In genomic region chr15:43086551-43086950, GRCh38 we compare ENCODE assay signal across 16 cellular contexts. TPM values are rescaled to one million over a fixed set of nuclear protein-coding genes. Genes with fewer than 3 reads are reported as not detected.
DNase-seq lines count a peak whose midpoint lies in the region; ATAC-seq and TF ChIP-seq lines count a peak whose summit lies in the region.
"Had no signal": no experiment of that assay in that cellular context is flagged by ENCODE, and none has a peak within 500 bp of the region (broad histone marks: within the 10 kb centered on the region; RNA-seq: fewer than 3 reads in every experiment).

No MANE protein-coding gene starts in this region.

- no peak overlapping the region for H2BK15ac ChIP-seq in IMR-90 (ENCODE audit: low read depth, low read length)

- H3K23ac ChIP-seq in IMR-90 (ENCODE audit: low read depth, low read length), result peak overlapping the region; percentile 70; the same call in 1 of the 2 replicates

- H4K91ac ChIP-seq in IMR-90 (ENCODE audit: insufficient read depth, low read depth, low read length), result peak overlapping the region; percentile 30; the same call in 1 of the 2 replicates

- TF ChIP-seq CTCF in IMR-90 (conservative IDR thresholded peaks at IDR 0.05; ENCODE audit: low read depth, low read length), result no peak
- no peak for TF ChIP-seq CTCF in osteoblast (IDR thresholded peaks at IDR 0.05; ENCODE audit: extremely low read depth, low read depth, low read length)
- TF ChIP-seq CTCF in spleen (IDR thresholded peaks at IDR 0.05 in 8 of 11, conservative IDR thresholded peaks at IDR 0.05 in 3 of 11), result no peak

- peak overlapping the region; percentile 52; the same call in 1 of the 2 replicates for H4K5ac ChIP-seq in IMR-90 (ENCODE audit: low read depth, low read length)

- no peaks in the 10 kb centered on the region for H3K9me3 Mint-ChIP-seq in central memory CD8-positive, alpha-beta T cell
- H3K9me3 Mint-ChIP-seq: activated B cell treated with CpG ODN at 0.5 μM for 24 hours; naive thymus-derived CD8-positive, alpha-beta T cell had no signal

- intact Hi-C loops in IMR-90 (cut with micrococcal nuclease), result no loop called here
- intact Hi-C loops in spleen (cut with DNase I; ENCODE audit: low total_unique reads), result no loop called here

- POLR2A ChIA-PET in IMR-90 (lab: Charles Lee; ENCODE audit: unreplicated experiment), result interaction anchor here (0.6 kb wide), 2 partner anchors 20 to 505 kb away, joined by 3 to 5 read pairs; partner anchors contain the start of gene UBR1

- peaks cover 35% of the 10 kb centered on the region for H3K79me2 ChIP-seq in osteoblast (ENCODE audit: insufficient read depth, low read length)

- peak overlapping the region; percentile 86 for H3K14ac ChIP-seq in IMR-90 (replicated peaks; ENCODE audit: low read depth, low read length)

- H3K18ac ChIP-seq in IMR-90 (ENCODE audit: low read depth, low read length), result peak overlapping the region; percentile 48

- H2BK5ac ChIP-seq in IMR-90 (ENCODE audit: low read depth, low read length, poor library complexity, severe bottlenecking), result peak overlapping the region; percentile 88

- peak overlapping the region; percentile 90 for H3K4ac ChIP-seq in IMR-90 (ENCODE audit: low read depth, low read length)

- in situ Hi-C loops in IMR-90 (cut with MboI; ENCODE audit: low sequenced_read_pairs), result no loop called here

- H3K79me1 ChIP-seq in IMR-90 (ENCODE audit: low read depth in 1 of 2, low read length in 2 of 2), result peaks cover 11 to 40% of the 10 kb centered on the region in 2 experiments

- H3K36me3 ChIP-seq in IMR-90 (ENCODE audit: control insufficient read depth, insufficient read depth, low read length), result peaks cover 13% of the 10 kb centered on the region
- H3K36me3 ChIP-seq in osteoblast (ENCODE audit: insufficient read depth, low read length), result peaks cover 23% of the 10 kb centered on the region
- peaks cover 0 to 66% (median 33%) of the 10 kb centered on the region in 6 donors for H3K36me3 ChIP-seq in spleen

- no TSS peak for BruUV-seq in IMR-90 (replicated peaks; lab: Mats Ljungman, UMichigan)

- dilution Hi-C loops in IMR-90 (cut with HindIII; ENCODE audit: low sequenced_read_pairs, unreplicated experiment), result no loop called here

- CTCF ChIA-PET in IMR-90 (lab: Yijun Ruan, JAX), result no interaction called here

- H3K9me3 ChIP-seq in IMR-90 (ENCODE audit: control insufficient read depth, insufficient read depth, low read length), result no peaks in the 10 kb centered on the region
- H3K9me3 ChIP-seq in osteoblast (ENCODE audit: low read depth, low read length), result no peaks in the 10 kb centered on the region
- H3K9me3 ChIP-seq in spleen, result no peaks in the 10 kb centered on the region
- H3K9me3 ChIP-seq: BLaER1, HAP-1, Peyer's patch had no signal

- TF ChIP-seq RAD21 in IMR-90 (IDR thresholded peaks at IDR 0.05; ENCODE audit: low read length), result no peak

- ATAC-seq in IMR-90 (ENCODE audit: low read depth) (peak; percentile 57), HG02981 (IDR thresholded peaks at IDR 0.05; ENCODE audit: unreplicated experiment) (no peak)
- no peak for ATAC-seq in central memory CD8-positive, alpha-beta T cell (replicated peaks; ENCODE audit: extremely low read depth, poor library complexity, severe bottlenecking)
- ATAC-seq: naive thymus-derived CD8-positive, alpha-beta T cell had no signal

- peak overlapping the region; percentile 50; the same call in 1 of the 2 replicates for H3K9ac ChIP-seq in IMR-90 (ENCODE audit: low read depth, low read length)
- H3K9ac ChIP-seq: BLaER1 had no signal

- peaks cover 2% of the 10 kb centered on the region; the same call in 1 of the 2 replicates for H3K9me1 ChIP-seq in IMR-90 (ENCODE audit: insufficient read depth, low read length)

- peaks cover 34% of the 10 kb centered on the region for H3K36me3 Mint-ChIP-seq in central memory CD8-positive, alpha-beta T cell (ENCODE audit: insufficient read depth)

- H2BK20ac ChIP-seq in IMR-90 (ENCODE audit: low read depth, low read length), result peak overlapping the region; percentile 69; the same call in 1 of the 2 replicates

- H3K56ac ChIP-seq in IMR-90 (ENCODE audit: extremely low read depth, insufficient read depth, low read length), result peak overlapping the region; percentile 46

- H3K4me3 ChIP-seq in IMR-90 (ENCODE audit: insufficient read depth, low read depth, low read length), result no peak overlapping the region
- no peak overlapping the region for H3K4me3 ChIP-seq in osteoblast (ENCODE audit: insufficient read depth, low read length)
- H3K4me3 ChIP-seq in spleen, result no peak overlapping the region
- H3K4me3 ChIP-seq: BLaER1, HAP-1, lung, Peyer's patch had no signal

- H3K4me1 ChIP-seq in IMR-90 (ENCODE audit: control insufficient read depth, insufficient read depth, low read length) (peaks cover 9% of the 10 kb centered on the region), osteoblast (ENCODE audit: insufficient read depth, low read length) (peaks cover 16% of the 10 kb centered on the region), spleen (peaks cover 0 to 60% (median 15%) of the 10 kb centered on the region in 6 donors)
- H3K4me1 ChIP-seq: BLaER1 had no signal

- H4K8ac ChIP-seq in IMR-90 (ENCODE audit: low read depth in 2 of 2, low read length in 2 of 2), result peak overlapping the region in 1 of 2 experiments; percentile 84; a peak in 2 of 4 replicates

- H4K20me1 ChIP-seq in IMR-90 (ENCODE audit: insufficient read depth, low read length) (no peaks in the 10 kb centered on the region), osteoblast (ENCODE audit: insufficient read depth, low read length) (no peaks in the 10 kb centered on the region)

- H3K4me2 ChIP-seq in IMR-90 (ENCODE audit: low read depth, low read length) (peak overlapping the region; percentile 74; the same call in 1 of the 2 replicates), osteoblast (ENCODE audit: insufficient read depth, low read length) (peak overlapping the region; percentile 5)
- H3K4me2 ChIP-seq: BLaER1 had no signal

- no peak overlapping the region for H3K4me3 Mint-ChIP-seq in central memory CD8-positive, alpha-beta T cell
- H3K4me3 Mint-ChIP-seq: activated B cell treated with CpG ODN at 0.5 μM for 24 hours had no signal

- H3K4me1 Mint-ChIP-seq in central memory CD8-positive, alpha-beta T cell, result peaks cover 32% of the 10 kb centered on the region

- peak overlapping the region; percentile 43 for H2AK9ac ChIP-seq in IMR-90 (replicated peaks; ENCODE audit: low read depth, low read length, poor library complexity)

- no peaks in the 10 kb centered on the region for H3K27me3 Mint-ChIP-seq in central memory CD8-positive, alpha-beta T cell
- H3K27me3 Mint-ChIP-seq: activated B cell treated with CpG ODN at 0.5 μM for 24 hours; naive thymus-derived CD8-positive, alpha-beta T cell had no signal

- peak; percentile 14 for DNase-seq in GM03348 (ENCODE audit: low spot score)
- peak; percentile 38 for DNase-seq in IMR-90
- no peak for DNase-seq in central memory CD8-positive, alpha-beta T cell (ENCODE audit: low spot score in 2 of 2)
- peak; percentile 67 for DNase-seq in osteoblast (ENCODE audit: insufficient read length, low spot score, missing footprints)
- no peak for DNase-seq in spleen
- no peak for DNase-seq in activated CD8-positive, alpha-beta memory T cell treated with anti-CD3 and anti-CD28 coated beads, Interleukin-2, amount 50 U/mL, for 4 hours
- DNase-seq in NOMO-1 treated with DMSO at 0.1 percent for 48 hours (lab: John Stamatoyannopoulos, UW; ENCODE audit: unreplicated experiment), result no peak
- DNase-seq: activated B cell treated with CpG ODN at 0.5 μM for 24 hours; activated naive CD4-positive, alpha-beta T cell treated with Interleukin-2 at 50 U/mL for 16 hours; naive thymus-derived CD8-positive, alpha-beta T cell; NCI-H1092; Peyer's patch had no signal

- H2AK5ac ChIP-seq in IMR-90 (ENCODE audit: low read depth, low read length), result peak overlapping the region; percentile 90

- H3K27me3 ChIP-seq in IMR-90 (ENCODE audit: control insufficient read depth, insufficient read depth, low read length) (no peaks in the 10 kb centered on the region), osteoblast (ENCODE audit: insufficient read depth, low read length) (no peaks in the 10 kb centered on the region), spleen (replicated peaks in 1 of 7) (no peaks in the 10 kb centered on the region)
- H3K27me3 ChIP-seq: BLaER1, Peyer's patch had no signal

- H2AFZ ChIP-seq in IMR-90 (replicated peaks; ENCODE audit: low read length, poor library complexity) (no peak overlapping the region), osteoblast (ENCODE audit: low read length) (no peak overlapping the region)

- no CpG with 5 or more reads among the region's 1 CpG for WGBS in IMR-90 (ENCODE audit: extremely low coverage in 2 of 2, insufficient read length in 1 of 2), 2 experiments
- WGBS in spleen, 5 donors, result 62 to 79% (median 73%) methylated on average over 1 of the region's 1 CpG

- H2BK120ac ChIP-seq in IMR-90 (ENCODE audit: low read depth, low read length), result peak overlapping the region; percentile 78; the same call in 1 of the 2 replicates

- no peak for TF ChIP-seq POLR2A in IMR-90 (IDR thresholded peaks at IDR 0.05; ENCODE audit: low read depth, low read length)
- no peak for TF ChIP-seq POLR2A in spleen (IDR thresholded peaks at IDR 0.05)

- peak overlapping the region; percentile 38 for H3K27ac Mint-ChIP-seq in central memory CD8-positive, alpha-beta T cell (ENCODE audit: low read depth)
- H3K27ac Mint-ChIP-seq: activated B cell treated with CpG ODN at 0.5 μM for 24 hours had no signal

- peak overlapping the region; percentile 93 for H3K27ac ChIP-seq in IMR-90 (ENCODE audit: insufficient read depth, low read length)
- no peak overlapping the region for H3K27ac ChIP-seq in osteoblast (ENCODE audit: low read depth, low read length)
- H3K27ac ChIP-seq in spleen, result peak overlapping the region in 1 of 8 donors; percentile 3
- H3K27ac ChIP-seq: BLaER1, Peyer's patch had no signal

TF ChIP-seq in IMR-90, 13 proteins besides CTCF, POLR2A, EP300 and RAD21 (continues in another document):
- no peak for TF ChIP-seq MAFK (IDR thresholded peaks at IDR 0.05; ENCODE audit: low read depth, low read length)
- TF ChIP-seq CEBPB (IDR thresholded peaks at IDR 0.05; ENCODE audit: low read depth, low read length), result no peak

RNA-seq across cellular contexts. Expression of gene UBR1, which starts 19.3 kb away (rescaled TPM):
- total RNA-seq in IMR-90 (2012; rRNA removed), result 30.1 and 48.9 TPM in 2 replicates
- 5.0 and 6.5 TPM in 2 replicates for polyA plus RNA-seq in IMR-90 (2012; rRNA removed)
- polyA plus RNA-seq in IMR-90 (2012; cell fraction: cytosol; rRNA removed), result 1.0 and 1.1 TPM in 2 replicates
- polyA plus RNA-seq in IMR-90 (2012; cell fraction: nucleus; rRNA removed; ENCODE audit: low replicate concordance), result 1.8 and 9.8 TPM in 2 replicates
- 33.0 and 35.5 TPM in 2 replicates for total RNA-seq in osteoblast
- total RNA-seq in spleen, result 10 to 100 TPM; 35.3 to 69.2 (median 45.9) TPM
- 1 to 10 TPM; 4.3 to 5.9 (median 4.7) TPM for polyA plus RNA-seq in spleen

RNA-seq across cellular contexts. Expression of gene TMEM62, which starts 46.8 kb away (rescaled TPM):
- 5.6 and 8.6 TPM in 2 replicates for total RNA-seq in IMR-90 (2012; rRNA removed)
- 3.1 and 3.7 TPM in 2 replicates for polyA plus RNA-seq in IMR-90 (2012; rRNA removed)
- polyA plus RNA-seq in IMR-90 (2012; cell fraction: cytosol; rRNA removed), result 1.6 and 2.4 TPM in 2 replicates
- polyA plus RNA-seq in IMR-90 (2012; cell fraction: nucleus; rRNA removed; ENCODE audit: low replicate concordance), result 5.0 and 15.5 TPM in 2 replicates
- 17.7 and 25.6 TPM in 2 replicates for total RNA-seq in osteoblast
- total RNA-seq in spleen, result 10 to 100 TPM; 24.4 to 47.7 (median 30.6) TPM
- 10 to 100 TPM; 17.7 to 35.5 (median 21.7) TPM for polyA plus RNA-seq in spleen

Comparison
In these comparisons a context has a peak if more than half of its experiments do, and no peak if none do; other contexts are left out.
1. DNase-seq: peak in GM03348 (single experiment), IMR-90 (single experiment) and osteoblast (single experiment); none in central memory CD8-positive, alpha-beta T cell (0 of 2), spleen (single experiment), activated CD8-positive, alpha-beta memory T cell treated with anti-CD3 and anti-CD28 coated beads, Interleukin-2, amount 50 U/mL, for 4 hours (single experiment) and NOMO-1 treated with DMSO at 0.1 percent for 48 hours (single experiment).